16 cellular contexts compared by ENCODE assay signal in the genomic region with DNA sequence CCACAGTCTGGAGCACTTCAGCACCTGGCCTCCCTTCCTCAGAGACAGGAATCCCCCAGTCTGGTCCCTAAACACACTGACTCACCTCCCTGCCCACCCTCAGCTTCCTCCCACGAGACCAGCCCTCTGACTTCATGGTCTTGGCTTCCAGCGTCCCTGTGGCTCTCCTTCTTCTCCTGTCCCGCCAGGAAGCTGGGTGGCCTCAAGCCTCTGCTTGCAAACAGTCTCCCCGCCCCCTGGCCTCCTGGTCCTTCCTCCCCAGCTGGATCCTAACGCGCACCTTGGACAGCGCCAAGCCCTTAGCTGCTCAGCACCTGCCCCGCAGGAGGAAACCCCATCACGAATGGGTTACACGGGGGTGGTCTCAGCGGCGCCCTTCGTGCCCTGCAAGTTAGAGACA. TPM values are rescaled to one million over a fixed set of nuclear protein-coding genes. Genes with fewer than 3 reads are reported as not detected.
DNase-seq lines count a peak whose midpoint lies in the region; ATAC-seq and TF ChIP-seq lines count a peak whose summit lies in the region.
"Had no signal": no experiment of that assay in that cellular context is flagged by ENCODE, and none has a peak within 500 bp of the region (broad histone marks: within the 10 kb centered on the region; RNA-seq: fewer than 3 reads in every experiment).

No MANE protein-coding gene starts in this region.

- no peaks in the 10 kb centered on the region for H3K9me3 ChIP-seq in neuronal stem cell (replicated peaks in 1 of 2; ENCODE audit: control insufficient read depth in 2 of 2, insufficient read depth in 1 of 2, low read depth in 1 of 2, low read length in 2 of 2)
- H3K9me3 ChIP-seq: upper lobe of left lung had no signal

- no peaks in the 10 kb centered on the region for H3K27me3 Mint-ChIP-seq in T-helper 1 cell treated with Interleukin-12 subunit alpha and Interleukin-12 subunit beta and Interleukin-4 antibody, amounts not matched to agents 30 μg/mL and 1 μg/mL, for 36 hours (ENCODE audit: low read depth)
- H3K27me3 Mint-ChIP-seq in dendritic cell treated with granulocyte-macrophage colony-stimulating factor and Interleukin-4, amounts not matched to agents 40 ng/mL and 50 ng/mL, for 4 days = no peaks in the 10 kb centered on the region
- H3K27me3 Mint-ChIP-seq: CD8-positive, alpha-beta memory T cell had no signal

- no peak for ATAC-seq in GM19351 (IDR thresholded peaks at IDR 0.05; ENCODE audit: unreplicated experiment)

- H3K27ac ChIP-seq in neuronal stem cell (replicated peaks; ENCODE audit: low read length) = no peak overlapping the region
- H3K27ac ChIP-seq: upper lobe of left lung had no signal

- H2BK120ac ChIP-seq in neuronal stem cell (ENCODE audit: low read depth, low read length) = no peak overlapping the region

- H3K27ac Mint-ChIP-seq in T-helper 1 cell treated with Interleukin-12 subunit alpha and Interleukin-12 subunit beta and Interleukin-4 antibody, amounts not matched to agents 30 μg/mL and 1 μg/mL, for 36 hours = peak overlapping the region; percentile 47
- H3K27ac Mint-ChIP-seq in dendritic cell treated with granulocyte-macrophage colony-stimulating factor and Interleukin-4, amounts not matched to agents 40 ng/mL and 50 ng/mL, for 4 days = peak overlapping the region; percentile 49

- H3K36me3 Mint-ChIP-seq in T-helper 1 cell treated with Interleukin-12 subunit alpha and Interleukin-12 subunit beta and Interleukin-4 antibody, amounts not matched to agents 30 μg/mL and 1 μg/mL, for 36 hours (ENCODE audit: low read depth) = peaks cover 43% of the 10 kb centered on the region
- H3K36me3 Mint-ChIP-seq in dendritic cell treated with granulocyte-macrophage colony-stimulating factor and Interleukin-4, amounts not matched to agents 40 ng/mL and 50 ng/mL, for 4 days (ENCODE audit: low read depth) = peaks cover 74% of the 10 kb centered on the region

- no peak overlapping the region for H2BK15ac ChIP-seq in neuronal stem cell (ENCODE audit: low read length)

- no peak overlapping the region for H4K91ac ChIP-seq in neuronal stem cell (ENCODE audit: low read depth, low read length, poor library complexity)

- H3K9ac ChIP-seq in neuronal stem cell (ENCODE audit: low read depth, low read length, poor library complexity) = no peak overlapping the region

- TF ChIP-seq RAD21 in Ishikawa (IDR thresholded peaks at IDR 0.05; ENCODE audit: low read depth) = no peak

- H2AK5ac ChIP-seq in neuronal stem cell (ENCODE audit: low read depth, low read length) = no peak overlapping the region

- no peaks in the 10 kb centered on the region for H3K36me3 ChIP-seq in neuronal stem cell (replicated peaks in 1 of 2; ENCODE audit: control insufficient read depth in 2 of 2, insufficient read depth in 2 of 2, low read length in 2 of 2)
- H3K36me3 ChIP-seq: upper lobe of left lung had no signal

- H3K4me2 ChIP-seq in neuronal stem cell (ENCODE audit: insufficient read depth, low read length, poor library complexity, severe bottlenecking) = no peak overlapping the region

- no peak overlapping the region for H2BK5ac ChIP-seq in neuronal stem cell (ENCODE audit: low read length)

- TF ChIP-seq EP300 in Ishikawa (IDR thresholded peaks at IDR 0.05; ENCODE audit: borderline replicate concordance) = no peak

- no peaks in the 10 kb centered on the region for H3K79me1 ChIP-seq in neuronal stem cell (ENCODE audit: low read depth, low read length)

- no peak overlapping the region for H3K14ac ChIP-seq in neuronal stem cell (ENCODE audit: low read length)

- no peak overlapping the region for H3K18ac ChIP-seq in neuronal stem cell (ENCODE audit: low read length)

- peaks cover 0 to 40% (median 0%) of the 10 kb centered on the region in 3 experiments for H3K27me3 ChIP-seq in neuronal stem cell (ENCODE audit: control insufficient read depth in 3 of 3, insufficient read depth in 3 of 3, low read depth in 1 of 3, low read length in 3 of 3)
- H3K27me3 ChIP-seq: upper lobe of left lung had no signal

- H3K4me1 Mint-ChIP-seq in T-helper 1 cell treated with Interleukin-12 subunit alpha and Interleukin-12 subunit beta and Interleukin-4 antibody, amounts not matched to agents 30 μg/mL and 1 μg/mL, for 36 hours (ENCODE audit: low read depth) = peaks cover 40% of the 10 kb centered on the region
- peaks cover 80% of the 10 kb centered on the region for H3K4me1 Mint-ChIP-seq in dendritic cell treated with granulocyte-macrophage colony-stimulating factor and Interleukin-4, amounts not matched to agents 40 ng/mL and 50 ng/mL, for 4 days (ENCODE audit: low read depth)

- peak overlapping the region; percentile 27 for H3K23ac ChIP-seq in neuronal stem cell (ENCODE audit: low read depth, low read length, poor library complexity)

- H4K8ac ChIP-seq in neuronal stem cell (ENCODE audit: low read depth, low read length) = no peak overlapping the region

- intact Hi-C loops in dendritic cell treated with granulocyte-macrophage colony-stimulating factor and Interleukin-4, amounts not matched to agents 40 ng/mL and 50 ng/mL, for 4 days (cut with micrococcal nuclease) = no loop called here

- no peak overlapping the region for H3K4ac ChIP-seq in neuronal stem cell (ENCODE audit: low read length)

- no peak overlapping the region for H3K4me3 ChIP-seq in neuronal stem cell (ENCODE audit: low read length in 2 of 2)
- H3K4me3 ChIP-seq: upper lobe of left lung had no signal

- no peak for DNase-seq in T-helper 1 cell
- no peak for DNase-seq in neuronal stem cell (ENCODE audit: low spot score)
- no peak for DNase-seq in OCI-M1 (lab: John Stamatoyannopoulos, UW)
- DNase-seq in cortex of kidney (lab: John Stamatoyannopoulos, UW) = no peak
- DNase-seq: activated naive CD4-positive, alpha-beta T cell treated with Interleukin-2 at 50 U/mL for 16 hours; CD8-positive, alpha-beta memory T cell; central memory CD4-positive, alpha-beta T cell; GF-D8; glutamatergic neuron; NCI-H1930; NCI-H526; upper lobe of left lung had no signal

- H3K4me3 Mint-ChIP-seq in T-helper 1 cell treated with Interleukin-12 subunit alpha and Interleukin-12 subunit beta and Interleukin-4 antibody, amounts not matched to agents 30 μg/mL and 1 μg/mL, for 36 hours = no peak overlapping the region
- no peak overlapping the region for H3K4me3 Mint-ChIP-seq in dendritic cell treated with granulocyte-macrophage colony-stimulating factor and Interleukin-4, amounts not matched to agents 40 ng/mL and 50 ng/mL, for 4 days
- H3K4me3 Mint-ChIP-seq: CD8-positive, alpha-beta memory T cell had no signal

- no peak overlapping the region for H2BK12ac ChIP-seq in neuronal stem cell (ENCODE audit: low read length)

- WGBS in neuronal stem cell (ENCODE audit: extremely low coverage in 2 of 2, insufficient read length in 2 of 2, insufficient replicate concordance in 1 of 2), 2 donors = no CpG with 5 or more reads among the region's 13 CpGs

- no peaks in the 10 kb centered on the region for H3K9me3 Mint-ChIP-seq in T-helper 1 cell treated with Interleukin-12 subunit alpha and Interleukin-12 subunit beta and Interleukin-4 antibody, amounts not matched to agents 30 μg/mL and 1 μg/mL, for 36 hours
- H3K9me3 Mint-ChIP-seq in dendritic cell treated with granulocyte-macrophage colony-stimulating factor and Interleukin-4, amounts not matched to agents 40 ng/mL and 50 ng/mL, for 4 days = no peaks in the 10 kb centered on the region

- H2AFZ ChIP-seq in neuronal stem cell (ENCODE audit: low read length) = no peak overlapping the region

- no peaks in the 10 kb centered on the region for H3K4me1 ChIP-seq in neuronal stem cell (ENCODE audit: control insufficient read depth in 2 of 2, insufficient read depth in 1 of 2, low read depth in 1 of 2, low read length in 2 of 2)

TF ChIP-seq in Ishikawa, 13 proteins besides CTCF, POLR2A, EP300 and RAD21 (continues in another document):
- TF ChIP-seq TAF1 (IDR thresholded peaks at IDR 0.05; ENCODE audit: low read depth) = no peak
- TF ChIP-seq, protein P1, sequence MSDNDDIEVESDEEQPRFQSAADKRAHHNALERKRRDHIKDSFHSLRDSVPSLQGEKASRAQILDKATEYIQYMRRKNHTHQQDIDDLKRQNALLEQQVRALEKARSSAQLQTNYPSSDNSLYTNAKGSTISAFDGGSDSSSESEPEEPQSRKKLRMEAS (IDR thresholded peaks at IDR 0.05) = no peak
- no peak for TF ChIP-seq CREB1 (IDR thresholded peaks at IDR 0.05; ENCODE audit: low read depth)
- no peak for TF ChIP-seq ZBTB7A (IDR thresholded peaks at IDR 0.05; ENCODE audit: low read depth)
- no peak for TF ChIP-seq TEAD4 (IDR thresholded peaks at IDR 0.05)
- TF ChIP-seq USF1 (IDR thresholded peaks at IDR 0.05) = no peak

RNA-seq across cellular contexts. Expression of gene NCF4, which starts 4.5 kb away (rescaled TPM):
- not detected for polyA plus RNA-seq in neuronal stem cell (2013, experiment 1 of 2)
- not detected for polyA plus RNA-seq in neuronal stem cell (2013, experiment 2 of 2)

RNA-seq across cellular contexts. Expression of gene CSF2RB, which starts 48.1 kb away (rescaled TPM):
- polyA plus RNA-seq in neuronal stem cell (2013, experiment 1 of 2) = 0.01 TPM
- polyA plus RNA-seq in neuronal stem cell (2013, experiment 2 of 2) = 0.01 TPM

RNA-seq across cellular contexts. Expression of gene PVALB, which starts 48.5 kb away (rescaled TPM):
- 7.0 TPM for polyA plus RNA-seq in neuronal stem cell (2013, experiment 1 of 2)
- 5.6 TPM for polyA plus RNA-seq in neuronal stem cell (2013, experiment 2 of 2)
- polyA plus RNA-seq: CD8-positive, alpha-beta memory T cell had no signal
